In genomic region chr10:25142465-25142864, GRCh38 we compare ENCODE assay signal across 2 cellular contexts.
TF ChIP-seq lines count a peak whose summit lies in the region.

No MANE protein-coding gene starts in this region.

TF ChIP-seq in A549, 52 proteins besides CTCF, POLR2A, EP300 and RAD21 (continued from another document):
- TF ChIP-seq E2F6 (IDR thresholded peaks at IDR 0.05; ENCODE audit: borderline replicate concordance, low read depth) = no peak

TF ChIP-seq in HEK293, 187 proteins besides CTCF, POLR2A, EP300 and RAD21 (continued from another document):
- TF ChIP-seq, protein P1, sequence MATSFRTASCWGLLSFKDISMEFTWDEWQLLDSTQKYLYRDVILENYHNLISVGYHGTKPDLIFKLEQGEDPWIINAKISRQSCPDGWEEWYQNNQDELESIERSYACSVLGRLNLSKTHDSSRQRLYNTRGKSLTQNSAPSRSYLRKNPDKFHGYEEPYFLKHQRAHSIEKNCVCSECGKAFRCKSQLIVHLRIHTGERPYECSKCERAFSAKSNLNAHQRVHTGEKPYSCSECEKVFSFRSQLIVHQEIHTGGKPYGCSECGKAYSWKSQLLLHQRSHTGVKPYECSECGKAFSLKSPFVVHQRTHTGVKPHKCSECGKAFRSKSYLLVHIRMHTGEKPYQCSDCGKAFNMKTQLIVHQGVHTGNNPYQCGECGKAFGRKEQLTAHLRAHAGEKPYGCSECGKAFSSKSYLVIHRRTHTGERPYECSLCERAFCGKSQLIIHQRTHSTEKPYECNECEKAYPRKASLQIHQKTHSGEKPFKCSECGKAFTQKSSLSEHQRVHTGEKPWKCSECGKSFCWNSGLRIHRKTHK (tag by site-specific recombination; IDR thresholded peaks at IDR 0.05) = no peak
- TF ChIP-seq ZNF398 (tag by site-specific recombination; IDR thresholded peaks at IDR 0.05) (peak; percentile 69), ZNF10 (tag by site-specific recombination; IDR thresholded peaks at IDR 0.05) (0 out of 2 replicates have a peak, but pooled peaks have one; percentile 39), SP7 (tag by site-specific recombination; IDR thresholded peaks at IDR 0.05) (peak; percentile 47; the same call in 1 of the 2 replicates), TRIM28 (IDR thresholded peaks at IDR 0.05; ENCODE audit: borderline replicate concordance, low read length) (no peak), ZNF529 (tag by site-specific recombination; IDR thresholded peaks at IDR 0.05; ENCODE audit: insufficient replicate concordance) (no peak)
- TF ChIP-seq, protein P2, sequence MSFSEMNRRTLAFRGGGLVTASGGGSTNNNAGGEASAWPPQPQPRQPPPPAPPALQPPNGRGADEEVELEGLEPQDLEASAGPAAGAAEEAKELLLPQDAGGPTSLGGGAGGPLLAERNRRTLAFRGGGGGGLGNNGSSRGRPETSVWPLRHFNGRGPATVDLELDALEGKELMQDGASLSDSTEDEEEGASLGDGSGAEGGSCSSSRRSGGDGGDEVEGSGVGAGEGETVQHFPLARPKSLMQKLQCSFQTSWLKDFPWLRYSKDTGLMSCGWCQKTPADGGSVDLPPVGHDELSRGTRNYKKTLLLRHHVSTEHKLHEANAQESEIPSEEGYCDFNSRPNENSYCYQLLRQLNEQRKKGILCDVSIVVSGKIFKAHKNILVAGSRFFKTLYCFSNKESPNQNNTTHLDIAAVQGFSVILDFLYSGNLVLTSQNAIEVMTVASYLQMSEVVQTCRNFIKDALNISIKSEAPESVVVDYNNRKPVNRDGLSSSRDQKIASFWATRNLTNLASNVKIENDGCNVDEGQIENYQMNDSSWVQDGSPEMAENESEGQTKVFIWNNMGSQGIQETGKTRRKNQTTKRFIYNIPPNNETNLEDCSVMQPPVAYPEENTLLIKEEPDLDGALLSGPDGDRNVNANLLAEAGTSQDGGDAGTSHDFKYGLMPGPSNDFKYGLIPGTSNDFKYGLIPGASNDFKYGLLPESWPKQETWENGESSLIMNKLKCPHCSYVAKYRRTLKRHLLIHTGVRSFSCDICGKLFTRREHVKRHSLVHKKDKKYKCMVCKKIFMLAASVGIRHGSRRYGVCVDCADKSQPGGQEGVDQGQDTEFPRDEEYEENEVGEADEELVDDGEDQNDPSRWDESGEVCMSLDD (tag by site-specific recombination; IDR thresholded peaks at IDR 0.05) = 0 out of 2 replicates have a peak, but pooled peaks have one; percentile 22
